9 cellular contexts compared by ENCODE assay signal in the genomic region with DNA sequence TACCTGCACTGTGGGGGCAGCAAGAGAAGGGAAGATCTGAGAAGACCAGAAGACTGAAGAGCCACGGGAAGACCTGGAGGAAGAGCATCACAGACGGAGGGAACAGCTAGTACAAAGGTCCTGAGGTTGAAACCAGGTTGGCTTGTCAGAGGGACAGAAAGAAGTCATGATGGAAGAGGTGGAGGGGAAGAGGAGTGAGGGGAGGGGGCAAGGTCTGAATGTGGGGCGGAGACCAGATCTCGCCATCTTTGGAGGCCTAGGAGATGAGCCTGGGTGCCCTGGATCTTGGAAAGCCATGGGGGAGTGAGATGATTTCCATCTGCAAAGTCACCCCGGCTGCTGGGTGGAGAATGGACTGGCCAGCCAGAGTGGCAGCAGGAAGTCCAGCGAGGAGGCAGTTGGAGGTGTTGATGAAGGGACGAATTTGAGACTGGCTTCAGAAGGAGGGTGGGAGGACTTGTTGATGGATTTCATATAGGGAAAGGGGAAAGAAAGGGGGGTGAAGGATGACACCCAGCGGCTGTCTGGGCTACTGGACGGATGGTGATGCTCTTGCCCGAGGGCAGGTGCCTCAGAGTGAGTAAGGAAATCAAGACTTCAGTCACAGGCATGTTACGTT. TPM values are rescaled to one million over a fixed set of nuclear protein-coding genes. Genes with fewer than 3 reads are reported as not detected.
DNase-seq lines count a peak whose midpoint lies in the region; ATAC-seq and TF ChIP-seq lines count a peak whose summit lies in the region.
"Had no signal": no experiment of that assay in that cellular context is flagged by ENCODE, and none has a peak within 500 bp of the region (broad histone marks: within the 10 kb centered on the region; RNA-seq: fewer than 3 reads in every experiment).

No MANE protein-coding gene starts in this region.

- H3K4me3 ChIP-seq in GM12865 (ENCODE audit: low read depth, low read length) (peak overlapping the region; percentile 85), WERI-Rb-1 (ENCODE audit: low read depth, low read length) (no peak overlapping the region)

- H3K4me1 ChIP-seq in foreskin keratinocyte = peaks cover 16% of the 10 kb centered on the region

- peak overlapping the region; percentile 100 for H3K27ac Mint-ChIP-seq in stimulated activated effector memory CD8-positive, alpha-beta T cell treated with anti-CD3 and anti-CD28 coated beads, Interleukin-12 subunit alpha, Interleukin-12 subunit beta, amount 100 ng/mL, for 72 hours

- peak overlapping the region; percentile 85 for H3K4me3 Mint-ChIP-seq in stimulated activated effector memory CD8-positive, alpha-beta T cell treated with anti-CD3 and anti-CD28 coated beads, Interleukin-12 subunit alpha, Interleukin-12 subunit beta, amount 100 ng/mL, for 72 hours

- H3K4me1 Mint-ChIP-seq in stimulated activated effector memory CD8-positive, alpha-beta T cell treated with anti-CD3 and anti-CD28 coated beads, Interleukin-12 subunit alpha, Interleukin-12 subunit beta, amount 100 ng/mL, for 72 hours = peaks cover 48% of the 10 kb centered on the region

- peaks cover 33% of the 10 kb centered on the region for H3K36me3 Mint-ChIP-seq in stimulated activated effector memory CD8-positive, alpha-beta T cell treated with anti-CD3 and anti-CD28 coated beads, Interleukin-12 subunit alpha, Interleukin-12 subunit beta, amount 100 ng/mL, for 72 hours

- H3K27ac ChIP-seq in WERI-Rb-1 (no peak overlapping the region), foreskin keratinocyte (peak overlapping the region; percentile 37)

- DNase-seq in GM12865 (ENCODE audit: low read depth) = no peak
- DNase-seq in WERI-Rb-1 = no peak
- peak; percentile 67 to 86 for DNase-seq in foreskin keratinocyte
- DNase-seq in stimulated activated effector memory CD8-positive, alpha-beta T cell treated with anti-CD3 and anti-CD28 coated beads, Interleukin-12 subunit alpha, Interleukin-12 subunit beta, amount 100 ng/mL, for 72 hours (ENCODE audit: low spot score in 2 of 2) = no peak
- no peak for DNase-seq in erythroblast (lab: John Stamatoyannopoulos, UW)
- no peak for DNase-seq in dedifferentiated amniotic fluid mesenchymal stem cell (ENCODE audit: extremely low spot score)
- DNase-seq in inferior parietal cortex (ENCODE audit: extremely low spot score) = no peak
- DNase-seq: amniotic stem cell had no signal

- TF ChIP-seq CTCF in GM12865 (IDR thresholded peaks at IDR 0.05; ENCODE audit: insufficient read depth, low read depth, low read length, missing control alignments) (no peak), WERI-Rb-1 (IDR thresholded peaks at IDR 0.05; ENCODE audit: low read depth, low read length) (peak; percentile 28; the same call in 1 of the 2 replicates), foreskin keratinocyte (conservative IDR thresholded peaks at IDR 0.05) (peak; percentile 64)

- no peak for TF ChIP-seq POLR2A in erythroblast (IDR thresholded peaks at IDR 0.05; ENCODE audit: low read length)

- H3K9me3 Mint-ChIP-seq in stimulated activated effector memory CD8-positive, alpha-beta T cell treated with anti-CD3 and anti-CD28 coated beads, Interleukin-12 subunit alpha, Interleukin-12 subunit beta, amount 100 ng/mL, for 72 hours = no peaks in the 10 kb centered on the region

- no peaks in the 10 kb centered on the region for H3K9me3 ChIP-seq in WERI-Rb-1 (ENCODE audit: severe bottlenecking)

- ATAC-seq in foreskin keratinocyte (peak; percentile 39), HG02973 (IDR thresholded peaks at IDR 0.05; ENCODE audit: unreplicated experiment) (no peak)
- ATAC-seq in stimulated activated effector memory CD8-positive, alpha-beta T cell treated with anti-CD3 and anti-CD28 coated beads, Interleukin-12 subunit alpha, Interleukin-12 subunit beta, amount 100 ng/mL, for 72 hours = no peak

- peaks cover 2% of the 10 kb centered on the region; the same call in 1 of the 2 replicates for H3K36me3 ChIP-seq in WERI-Rb-1

- H3K27me3 ChIP-seq in WERI-Rb-1 (ENCODE audit: insufficient read depth, low read depth, severe bottlenecking) = no peaks in the 10 kb centered on the region
- no peaks in the 10 kb centered on the region for H3K27me3 ChIP-seq in foreskin keratinocyte

RNA-seq across cellular contexts. Expression of gene UBC, which starts 14.6 kb away (rescaled TPM):
- 1,251 and 1,486 TPM in 2 replicates for total RNA-seq in foreskin keratinocyte
- 1,048 and 1,182 TPM in 2 replicates for polyA plus RNA-seq in foreskin keratinocyte

RNA-seq across cellular contexts. Expression of gene DHX37, which starts 59.9 kb away (rescaled TPM):
- 24.8 and 27.7 TPM in 2 replicates for total RNA-seq in foreskin keratinocyte
- 13.9 and 15.7 TPM in 2 replicates for polyA plus RNA-seq in foreskin keratinocyte

Comparison
In these comparisons a context has a peak if more than half of its experiments do, and no peak if none do; other contexts are left out.
1. DNase-seq: peak in foreskin keratinocyte (2 of 2); none in GM12865 (single experiment), WERI-Rb-1 (single experiment), stimulated activated effector memory CD8-positive, alpha-beta T cell treated with anti-CD3 and anti-CD28 coated beads, Interleukin-12 subunit alpha, Interleukin-12 subunit beta, amount 100 ng/mL, for 72 hours (0 of 2), erythroblast (0 of 2), dedifferentiated amniotic fluid mesenchymal stem cell (single experiment) and inferior parietal cortex (single experiment).